ENCODE assay signal across 20 cellular contexts in genomic region chr11:110065189-110065588, GRCh38. TPM values are rescaled to one million over a fixed set of nuclear protein-coding genes. Genes with fewer than 3 reads are reported as not detected.
DNase-seq lines count a peak whose midpoint lies in the region; ATAC-seq, FAIRE-seq and TF ChIP-seq lines count a peak whose summit lies in the region.
"Had no signal": no experiment of that assay in that cellular context is flagged by ENCODE, and none has a peak within 500 bp of the region (broad histone marks: within the 10 kb centered on the region; RNA-seq: fewer than 3 reads in every experiment).

No MANE protein-coding gene starts in this region.

- H3K27ac ChIP-seq in PC-9 = no peak overlapping the region
- H3K27ac ChIP-seq in foreskin keratinocyte = peak overlapping the region; percentile 70
- H3K27ac ChIP-seq in kidney (ENCODE audit: low read depth in 2 of 2, low read length in 2 of 2) = no peak overlapping the region

- H3K4me2 ChIP-seq in PC-9 = 0 out of 2 replicates have a peak overlapping the region, but pooled peaks have one; percentile 0

- intact Hi-C loops in PC-9 (cut with micrococcal nuclease; ENCODE audit: unreplicated experiment) (no loop called here), kidney (cut with DNase I) (no loop called here)

- peaks cover 21% of the 10 kb centered on the region; the same call in 1 of the 2 replicates for H3F3A ChIP-seq in PC-9 (ENCODE audit: insufficient read depth, low read depth)

- no peaks in the 10 kb centered on the region for H4K20me1 ChIP-seq in PC-9 (ENCODE audit: insufficient read depth)

- CTCF ChIA-PET in PC-9 (lab: Charles Lee) = no interaction called here

- no TSS peak for BruUV-seq in PC-9 (replicated peaks; lab: Mats Ljungman, UMichigan)

- H3K9me3 ChIP-seq in PC-9 (ENCODE audit: insufficient read depth, low read depth) = no peaks in the 10 kb centered on the region
- no peaks in the 10 kb centered on the region for H3K9me3 ChIP-seq in kidney (ENCODE audit: control insufficient read depth in 1 of 2, low read length in 2 of 2)

- no peak overlapping the region for H2AFZ ChIP-seq in PC-9

- TF ChIP-seq CTCF in PC-9 (conservative IDR thresholded peaks at IDR 0.05) (no peak), foreskin keratinocyte (conservative IDR thresholded peaks at IDR 0.05) (no peak), kidney (IDR thresholded peaks at IDR 0.05; ENCODE audit: borderline replicate concordance, extremely low read depth, insufficient read depth) (no peak)

- no peaks in the 10 kb centered on the region for H3K79me2 ChIP-seq in PC-9 (ENCODE audit: low read depth)

- peak; percentile 71 for FAIRE-seq in GM19239 (lab: Jason Lieb, UNC)
- FAIRE-seq in kidney (lab: Jason Lieb, UNC) = no peak
- FAIRE-seq: HTR-8/SVneo had no signal

- POLR2A ChIA-PET in PC-9 (lab: Charles Lee; ENCODE audit: unreplicated experiment) = interaction anchor here (0.7 kb wide), 1 partner anchor 23 kb away, joined by 4 read pairs; no protein-coding TSS in a partner anchor

- H3K36me3 ChIP-seq in PC-9 (ENCODE audit: low read depth) (no peaks in the 10 kb centered on the region), kidney (ENCODE audit: control insufficient read depth in 1 of 2, insufficient read depth in 2 of 2, low read length in 2 of 2) (no peaks in the 10 kb centered on the region)

- H3K4me1 ChIP-seq in PC-9 (replicated peaks; ENCODE audit: insufficient read depth) (peaks cover 29% of the 10 kb centered on the region), foreskin keratinocyte (peaks cover 32% of the 10 kb centered on the region), kidney (ENCODE audit: control insufficient read depth in 1 of 2, insufficient read depth in 1 of 2, low read depth in 1 of 2, low read length in 2 of 2) (peaks cover 0 to 5% of the 10 kb centered on the region in 2 donors)

- DNase-seq in COR-L47 (lab: John Stamatoyannopoulos, UW) (peak; percentile 19), GM19239 (ENCODE audit: insufficient read length, low spot score) (no peak), PC-9 (peak; percentile 23 to 73), foreskin keratinocyte (peak in 1 of 2 donors; percentile 63), kidney (no peak), T-helper 1 cell (no peak)
- DNase-seq: ACHN, AML-193, EL, HCEC 1CT, NCI-H1417 treated with DMSO at 0.1 percent for 48 hours, NCI-H2029 treated with DMSO at 0.1 percent for 48 hours, NCI-H2227 treated with DMSO at 0.1 percent for 48 hours, NCI-H526, Right ventricle myocardium superior had no signal

- peak; percentile 82 for ATAC-seq in foreskin keratinocyte
- no peak for ATAC-seq in GM18909 (IDR thresholded peaks at IDR 0.05; ENCODE audit: poor library complexity, unreplicated experiment)
- ATAC-seq: Panc1, SK-N-SH treated with all-trans-retinoic acid at 6 μM for 48 hours had no signal

- no peaks in the 10 kb centered on the region for H3K9me2 ChIP-seq in PC-9 (ENCODE audit: insufficient read depth)

- H3K27me3 ChIP-seq in PC-9 (ENCODE audit: insufficient read depth, low read depth) = no peaks in the 10 kb centered on the region
- no peaks in the 10 kb centered on the region for H3K27me3 ChIP-seq in foreskin keratinocyte

- no peak overlapping the region for H3K9ac ChIP-seq in kidney (ENCODE audit: low read length in 2 of 2)

- no peak overlapping the region for H3K4me3 ChIP-seq in PC-9
- H3K4me3 ChIP-seq in kidney (ENCODE audit: low read length in 2 of 2) = no peak overlapping the region

RNA-seq across cellular contexts. Expression of gene ZC3H12C, which starts 28.0 kb away (rescaled TPM):
- total RNA-seq in PC-9 (2021) = 9.3 and 12.4 TPM in 2 replicates
- total RNA-seq in foreskin keratinocyte = 12.5 and 12.6 TPM in 2 replicates
- 1.3 and 1.4 TPM in 2 replicates for polyA plus RNA-seq in foreskin keratinocyte
- total RNA-seq in kidney = 14.3 TPM
- polyA plus RNA-seq in kidney (ENCODE audit: insufficient read depth, low read depth, low replicate concordance) = 2.3 TPM
- polyA plus RNA-seq: IgD-negative memory B cell had no signal

Comparison
In these comparisons a context has a peak if more than half of its experiments do, and no peak if none do; other contexts are left out.
1. DNase-seq: peak in COR-L47 (single experiment) and PC-9 (2 of 2); none in GM19239 (single experiment), kidney (single experiment) and T-helper 1 cell (0 of 5).